ENCODE assay signal across 19 cellular contexts in genomic region chr2:10355471-10356458, GRCh38. TPM values are rescaled to one million over a fixed set of nuclear protein-coding genes. Genes with fewer than 3 reads are reported as not detected.
DNase-seq lines count a peak whose midpoint lies in the region; ATAC-seq, FAIRE-seq and TF ChIP-seq lines count a peak whose summit lies in the region.
"Had no signal": no experiment of that assay in that cellular context is flagged by ENCODE, and none has a peak within 500 bp of the region (broad histone marks: within the 10 kb centered on the region; RNA-seq: fewer than 3 reads in every experiment).

No MANE protein-coding gene starts in this region.

- no peak overlapping the region for H3K4me3 Mint-ChIP-seq in activated CD8-positive, alpha-beta T cell treated with anti-CD3 and anti-CD28 coated beads for 36 hours
- no peak overlapping the region for H3K4me3 Mint-ChIP-seq in immature natural killer cell

- CTCF ChIA-PET in activated CD8-positive, alpha-beta T cell treated with anti-CD3 and anti-CD28 coated beads for 36 hours (lab: Charles Lee), result interaction anchor here (0.6 kb wide), 1 partner anchor 54 kb away, joined by 3 read pairs; no protein-coding TSS in a partner anchor

- no peaks in the 10 kb centered on the region for H3K9me3 Mint-ChIP-seq in activated CD8-positive, alpha-beta T cell treated with anti-CD3 and anti-CD28 coated beads for 36 hours
- H3K9me3 Mint-ChIP-seq in immature natural killer cell, result no peaks in the 10 kb centered on the region

- H3K27ac ChIP-seq in pancreas, result peak overlapping the region; percentile 22 to 68 (median 52)
- H3K27ac ChIP-seq: neutrophil, SK-N-MC, upper lobe of right lung, VCaP had no signal

- WGBS in pancreas, 2 donors, result 54 to 57% methylated on average over 18 of the region's 18 CpGs

- POLR2A ChIA-PET in activated CD8-positive, alpha-beta T cell treated with anti-CD3 and anti-CD28 coated beads for 36 hours (lab: Charles Lee), result interaction anchor here (0.6 kb wide), 1 partner anchor 47 kb away, joined by 3 read pairs; no protein-coding TSS in a partner anchor

- DNase-seq in NCI-H1417 (lab: John Stamatoyannopoulos, UW), result peak in 2 of 3 experiments; percentile 37 to 91
- DNase-seq in NCI-H1417 treated with DMSO at 0.1 percent for 48 hours (lab: John Stamatoyannopoulos, UW), result no peak
- DNase-seq in NCI-H2029 treated with DMSO at 0.1 percent for 48 hours (lab: John Stamatoyannopoulos, UW), result peak; percentile 57
- DNase-seq in activated CD8-positive, alpha-beta T cell treated with anti-CD3 and anti-CD28 coated beads for 36 hours, result no peak
- DNase-seq in pancreas, result peak in 2 of 6 donors; percentile 33 to 56
- no peak for DNase-seq in immature natural killer cell
- no peak for DNase-seq in erythroblast (lab: John Stamatoyannopoulos, UW)
- DNase-seq in activated T-cell treated with anti-CD3 and anti-CD28 coated beads, Interleukin-2, amount 50 U/mL, for 48 hours, result no peak
- DNase-seq: head of caudate nucleus, IMR-90, left ventricle myocardium superior, NCI-H774, upper lobe of right lung had no signal

- H3K36me3 Mint-ChIP-seq in activated CD8-positive, alpha-beta T cell treated with anti-CD3 and anti-CD28 coated beads for 36 hours (ENCODE audit: low read depth), result peaks cover 30% of the 10 kb centered on the region
- H3K36me3 Mint-ChIP-seq in immature natural killer cell, result peaks cover 0 to 5% (median 4%) of the 10 kb centered on the region in 3 donors

- H3K4me3 ChIP-seq in pancreas, result no peak overlapping the region
- H3K4me3 ChIP-seq: HAP-1, SK-N-MC, upper lobe of right lung had no signal

- H3K27me3 ChIP-seq in pancreas, result no peaks in the 10 kb centered on the region
- H3K27me3 ChIP-seq: neutrophil, upper lobe of right lung had no signal

- peak overlapping the region; percentile 60 for H3K27ac Mint-ChIP-seq in activated CD8-positive, alpha-beta T cell treated with anti-CD3 and anti-CD28 coated beads for 36 hours
- H3K27ac Mint-ChIP-seq in immature natural killer cell, result peak overlapping the region in 2 of 6 donors; percentile 30 to 61

- intact Hi-C loops in activated CD8-positive, alpha-beta T cell treated with anti-CD3 and anti-CD28 coated beads for 36 hours (cut with micrococcal nuclease), result no loop called here
- intact Hi-C loops in pancreas (cut with DNase I), result no loop called here

- no peaks in the 10 kb centered on the region for H3K27me3 Mint-ChIP-seq in activated CD8-positive, alpha-beta T cell treated with anti-CD3 and anti-CD28 coated beads for 36 hours
- H3K27me3 Mint-ChIP-seq in immature natural killer cell (ENCODE audit: low read depth in 3 of 3), result peaks cover 0 to 2% (median 1%) of the 10 kb centered on the region in 3 donors

- peaks cover 51% of the 10 kb centered on the region for H3K4me1 Mint-ChIP-seq in activated CD8-positive, alpha-beta T cell treated with anti-CD3 and anti-CD28 coated beads for 36 hours (ENCODE audit: low read depth)
- H3K4me1 Mint-ChIP-seq in immature natural killer cell, result peaks cover 24 to 48% of the 10 kb centered on the region in 2 donors

- TF ChIP-seq CTCF in activated CD8-positive, alpha-beta T cell treated with anti-CD3 and anti-CD28 coated beads for 36 hours (IDR thresholded peaks at IDR 0.05), result no peak
- TF ChIP-seq CTCF in pancreas (IDR thresholded peaks at IDR 0.05), result no peak

- H3K4me1 ChIP-seq in pancreas, result peaks cover 18 to 25% (median 23%) of the 10 kb centered on the region in 3 donors
- H3K4me1 ChIP-seq: HAP-1 had no signal

- no peaks in the 10 kb centered on the region for H3K9me3 ChIP-seq in pancreas
- H3K9me3 ChIP-seq: HAP-1, neutrophil, upper lobe of right lung had no signal

- no peaks in the 10 kb centered on the region for H3K36me3 ChIP-seq in pancreas
- H3K36me3 ChIP-seq: HAP-1 had no signal

- TF ChIP-seq POLR2A in erythroblast (IDR thresholded peaks at IDR 0.05; ENCODE audit: low read length), result no peak

- ATAC-seq in activated CD8-positive, alpha-beta T cell treated with anti-CD3 and anti-CD28 coated beads for 36 hours, result peak; percentile 53
- ATAC-seq in pancreas, result peak; percentile 30 to 78 (median 66)
- ATAC-seq: left ventricle myocardium superior had no signal

- FAIRE-seq in pancreas (lab: Jason Lieb, UNC), result no peak
- FAIRE-seq: A204.1, GM12892 had no signal

RNA-seq across cellular contexts. Expression of gene HPCAL1, which starts 53.1 kb away (rescaled TPM):
- 100 to 1,000 TPM; 166 to 170 TPM for total RNA-seq in activated CD8-positive, alpha-beta T cell treated with anti-CD3 and anti-CD28 coated beads for 36 hours
- 10 to 100 TPM; 24.3 to 32.7 (median 26.8) TPM for total RNA-seq in pancreas
- polyA plus RNA-seq in pancreas, result 10 to 100 TPM; 22.1 to 27.3 TPM
- polyA plus RNA-seq in immature natural killer cell, result 10 to 100 TPM; 64.9 to 89.7 (median 88.9) TPM

Comparison
In these comparisons a context has a peak if more than half of its experiments do, and no peak if none do; other contexts are left out.
1. DNase-seq: peak in NCI-H1417 (2 of 3) and NCI-H2029 treated with DMSO at 0.1 percent for 48 hours (single experiment); none in NCI-H1417 treated with DMSO at 0.1 percent for 48 hours (single experiment), activated CD8-positive, alpha-beta T cell treated with anti-CD3 and anti-CD28 coated beads for 36 hours (single experiment), immature natural killer cell (0 of 3), erythroblast (0 of 2) and activated T-cell treated with anti-CD3 and anti-CD28 coated beads, Interleukin-2, amount 50 U/mL, for 48 hours (0 of 2).
2. RNA of gene HPCAL1, which starts 53.1 kb away (total RNA-seq): 166 to 170 TPM in activated CD8-positive, alpha-beta T cell treated with anti-CD3 and anti-CD28 coated beads for 36 hours; 24.3 to 32.7 TPM in pancreas; every median in the first group is over 4 times any median in the second.